ENCODE assay signal across 8 cellular contexts in the genomic region with DNA sequence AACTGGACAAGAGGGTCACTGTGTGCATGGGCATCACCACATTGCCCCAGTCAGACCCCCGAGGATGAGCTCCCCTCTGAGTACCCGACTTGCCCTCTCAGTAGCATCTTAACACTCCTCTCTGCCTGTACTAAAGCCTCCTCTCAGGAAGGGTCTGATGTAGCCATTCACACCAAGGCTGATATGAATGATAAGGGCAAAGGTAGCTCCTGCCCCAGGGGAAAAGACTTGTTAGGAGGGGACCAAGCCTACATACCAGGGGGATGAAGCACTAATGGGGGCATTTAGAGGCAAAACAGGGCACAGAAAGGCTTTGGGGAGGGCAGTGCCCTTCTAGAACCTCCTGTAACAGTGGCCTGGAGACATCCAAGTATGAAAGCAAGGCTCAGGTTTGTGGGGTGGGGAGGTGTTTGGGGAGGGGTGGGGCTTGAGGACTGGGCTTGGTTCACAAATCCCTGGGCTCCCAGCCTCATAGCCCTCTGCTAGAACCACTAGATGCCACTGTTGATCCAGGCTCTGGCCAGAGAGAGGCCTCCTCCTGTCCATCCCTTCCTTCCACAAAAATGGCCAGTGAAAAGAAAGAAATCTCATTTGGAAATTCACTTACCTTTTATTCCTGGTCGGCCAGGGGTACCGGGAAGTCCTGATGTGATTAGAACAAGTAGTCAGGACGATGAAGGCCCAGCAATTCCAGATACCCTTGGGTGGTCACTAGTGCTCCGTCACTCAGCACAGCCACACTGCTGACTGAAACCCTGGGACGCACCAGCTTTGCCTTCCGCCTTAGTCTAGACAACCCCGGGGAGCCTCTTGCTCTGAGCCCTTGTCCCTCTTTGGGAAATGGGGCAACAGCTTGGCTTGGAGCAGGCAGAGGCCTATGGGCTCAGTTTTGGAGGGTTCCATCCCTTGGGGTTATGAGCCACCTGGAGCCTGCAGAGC. TPM values are rescaled to one million over a fixed set of nuclear protein-coding genes. Genes with fewer than 3 reads are reported as not detected.
DNase-seq lines count a peak whose midpoint lies in the region; ATAC-seq and TF ChIP-seq lines count a peak whose summit lies in the region.

No MANE protein-coding gene starts in this region.

- no peaks in the 10 kb centered on the region for H3K9me2 ChIP-seq in Loucy (replicated peaks; ENCODE audit: low read depth, low read length)

- H3K9me3 Mint-ChIP-seq in activated naive CD4-positive, alpha-beta T cell treated with anti-CD3 and anti-CD28 coated beads, Interleukin-2, amount 10 ng/mL, durations not matched to agents 7 days and 5 days: no peaks in the 10 kb centered on the region

- H3K36me3 Mint-ChIP-seq in activated naive CD4-positive, alpha-beta T cell treated with anti-CD3 and anti-CD28 coated beads, Interleukin-2, amount 10 ng/mL, durations not matched to agents 7 days and 5 days: no peaks in the 10 kb centered on the region

- H3K9ac ChIP-seq in Loucy (ENCODE audit: low read depth, low read length, poor library complexity, severe bottlenecking): no peak overlapping the region

- H3K4me3 Mint-ChIP-seq in activated naive CD4-positive, alpha-beta T cell treated with anti-CD3 and anti-CD28 coated beads, Interleukin-2, amount 10 ng/mL, durations not matched to agents 7 days and 5 days: no peak overlapping the region

- H3K9me3 ChIP-seq in Loucy (ENCODE audit: insufficient read depth, low read depth, low read length) (no peaks in the 10 kb centered on the region), upper lobe of right lung (no peaks in the 10 kb centered on the region)

- H3K4me3 ChIP-seq in Loucy (ENCODE audit: low read length, poor library complexity, severe bottlenecking): no peak overlapping the region
- no peak overlapping the region for H3K4me3 ChIP-seq in brain microvascular endothelial cell (ENCODE audit: low read depth, low read length)
- H3K4me3 ChIP-seq in upper lobe of right lung: no peak overlapping the region

- no peaks in the 10 kb centered on the region for H4K20me1 ChIP-seq in Loucy (ENCODE audit: insufficient read depth, low read length, poor library complexity, severe bottlenecking)

- DNase-seq in NCI-H748 (lab: John Stamatoyannopoulos, UW; ENCODE audit: unreplicated experiment): peak; percentile 55
- no peak for DNase-seq in NCI-H748 treated with DMSO at 0.1 percent for 48 hours (lab: John Stamatoyannopoulos, UW)
- peak; percentile 82 for DNase-seq in brain microvascular endothelial cell
- DNase-seq in kidney tubule cell (ENCODE audit: low spot score): peak; percentile 75
- DNase-seq in upper lobe of right lung: no peak
- no peak for DNase-seq in NCI-H187 (lab: John Stamatoyannopoulos, UW)
- DNase-seq in activated naive CD4-positive, alpha-beta T cell treated with anti-CD3 and anti-CD28 coated beads, Interleukin-2, amount 10 ng/mL, durations not matched to agents 7 days and 5 days: no peak

- in situ Hi-C loops in brain microvascular endothelial cell (cut with HindIII; ENCODE audit: low pct_ligation_motif_present, low sequenced_read_pairs): no loop called here

- CTCF ChIA-PET in activated naive CD4-positive, alpha-beta T cell treated with anti-CD3 and anti-CD28 coated beads, Interleukin-2, amount 10 ng/mL, durations not matched to agents 7 days and 5 days (lab: Charles Lee): interaction anchor here (1.3 to 1.6 kb wide), 2 partner anchors 78 to 157 kb away, joined by 3 to 5 read pairs; no protein-coding TSS in a partner anchor

- ATAC-seq in upper lobe of right lung: peak; percentile 87

- H3K4me1 Mint-ChIP-seq in activated naive CD4-positive, alpha-beta T cell treated with anti-CD3 and anti-CD28 coated beads, Interleukin-2, amount 10 ng/mL, durations not matched to agents 7 days and 5 days: no peaks in the 10 kb centered on the region

- H3K4me2 ChIP-seq in Loucy (ENCODE audit: low read depth, low read length, poor library complexity, severe bottlenecking): no peak overlapping the region

- H3K27ac Mint-ChIP-seq in activated naive CD4-positive, alpha-beta T cell treated with anti-CD3 and anti-CD28 coated beads, Interleukin-2, amount 10 ng/mL, durations not matched to agents 7 days and 5 days: no peak overlapping the region

- no peaks in the 10 kb centered on the region for H3F3A ChIP-seq in Loucy (ENCODE audit: low read depth)

- H3K4me1 ChIP-seq in Loucy (ENCODE audit: insufficient read depth, low read length, poor library complexity, severe bottlenecking) (no peaks in the 10 kb centered on the region), upper lobe of right lung (no peaks in the 10 kb centered on the region)

- no peaks in the 10 kb centered on the region for H3K79me2 ChIP-seq in Loucy (ENCODE audit: insufficient read depth, low read length)

- H2AFZ ChIP-seq in Loucy (ENCODE audit: low read length): no peak overlapping the region

- TF ChIP-seq CTCF in Loucy (conservative IDR thresholded peaks at IDR 0.05; ENCODE audit: low read length): peak; percentile 58
- TF ChIP-seq CTCF in brain microvascular endothelial cell (IDR thresholded peaks at IDR 0.05; ENCODE audit: low read depth, low read length, missing control alignments): peak; percentile 92
- peak; percentile 58 for TF ChIP-seq CTCF in upper lobe of right lung (IDR thresholded peaks at IDR 0.05)

- H3K36me3 ChIP-seq in Loucy (ENCODE audit: insufficient read depth, low read length) (no peaks in the 10 kb centered on the region), brain microvascular endothelial cell (replicated peaks) (no peaks in the 10 kb centered on the region), upper lobe of right lung (no peaks in the 10 kb centered on the region)

- H3K27ac ChIP-seq in brain microvascular endothelial cell (no peak overlapping the region), upper lobe of right lung (no peak overlapping the region)

- intact Hi-C loops in upper lobe of right lung (cut with DNase I): no loop called here

- H3K27me3 ChIP-seq in Loucy (ENCODE audit: insufficient read depth, low read length, poor library complexity, severe bottlenecking) (no peaks in the 10 kb centered on the region), brain microvascular endothelial cell (replicated peaks) (no peaks in the 10 kb centered on the region), upper lobe of right lung (no peaks in the 10 kb centered on the region)

- H3K27me3 Mint-ChIP-seq in activated naive CD4-positive, alpha-beta T cell treated with anti-CD3 and anti-CD28 coated beads, Interleukin-2, amount 10 ng/mL, durations not matched to agents 7 days and 5 days: peaks cover 59% of the 10 kb centered on the region

RNA-seq across cellular contexts. Expression of gene COL17A1, which starts 40.3 kb away (rescaled TPM):
- total RNA-seq in upper lobe of right lung: 1.5 TPM

Comparison
In these comparisons a context has a peak if more than half of its experiments do, and no peak if none do; other contexts are left out.
1. DNase-seq: peak in NCI-H748 (single experiment), brain microvascular endothelial cell (single experiment) and kidney tubule cell (single experiment); none in NCI-H748 treated with DMSO at 0.1 percent for 48 hours (single experiment), upper lobe of right lung (single experiment), NCI-H187 (0 of 2) and activated naive CD4-positive, alpha-beta T cell treated with anti-CD3 and anti-CD28 coated beads, Interleukin-2, amount 10 ng/mL, durations not matched to agents 7 days and 5 days (single experiment).
2. Peak in every context shown above with its lines, with median percentiles within 50 percentile points of each other: CTCF ChIP-seq.